ENCODE assay signal across 19 cellular contexts in genomic region chr11:127587511-127587910, GRCh38.
DNase-seq lines count a peak whose midpoint lies in the region; ATAC-seq and TF ChIP-seq lines count a peak whose summit lies in the region.
"Had no signal": no experiment of that assay in that cellular context is flagged by ENCODE, and none has a peak within 500 bp of the region (broad histone marks: within the 10 kb centered on the region; RNA-seq: fewer than 3 reads in every experiment).

No MANE protein-coding gene starts in this region.

- no peak overlapping the region for H2AFZ ChIP-seq in neural cell (ENCODE audit: low read depth, low read length)

- ATAC-seq in SK-N-SH treated with all-trans-retinoic acid at 6 μM for 48 hours (no peak), GM19463 (IDR thresholded peaks at IDR 0.05; ENCODE audit: unreplicated experiment) (no peak), GM21515 (IDR thresholded peaks at IDR 0.05; ENCODE audit: unreplicated experiment) (no peak)

- H4K20me1 ChIP-seq in neural cell (ENCODE audit: insufficient read depth): no peaks in the 10 kb centered on the region
- H4K20me1 ChIP-seq: BLaER1 had no signal

- no peak for TF ChIP-seq RAD21 in neural cell (conservative IDR thresholded peaks at IDR 0.05)

- H3K9ac ChIP-seq in neural cell (ENCODE audit: low read length): no peak overlapping the region
- H3K9ac ChIP-seq: BLaER1 had no signal

- no peaks in the 10 kb centered on the region for H3K27me3 ChIP-seq in neural cell (ENCODE audit: insufficient read depth, low read depth, low read length)
- H3K27me3 ChIP-seq: BE2C, BLaER1 had no signal

- no peaks in the 10 kb centered on the region for H3K36me3 ChIP-seq in neural cell (ENCODE audit: insufficient read depth, low read length)
- H3K36me3 ChIP-seq: BE2C, BLaER1 had no signal

- TF ChIP-seq CTCF in neural cell (IDR thresholded peaks at IDR 0.05; ENCODE audit: poor library complexity, severe bottlenecking): no peak

- POLR2A ChIA-PET in HEK293T (lab: Yijun Ruan, JAX): no interaction called here

- peak; percentile 14 for DNase-seq in COLO668 (lab: John Stamatoyannopoulos, UW; ENCODE audit: unreplicated experiment)
- DNase-seq in HEK293T (ENCODE audit: extremely low spot score): no peak
- DNase-seq in LoVo (ENCODE audit: low spot score): no peak
- DNase-seq: 8988T; ACHN; BE2C; C1 segment of cervical spinal cord; Caco-2; Calu3; CD4-positive, alpha-beta memory T cell; CD4-positive, CD25-positive, alpha-beta regulatory T cell; CD8-positive, alpha-beta memory T cell; DMS79 treated with DMSO at 0.1 percent for 48 hours; GF-D8 had no signal

- peak overlapping the region; percentile 6 for H3K4me3 ChIP-seq in neural cell (ENCODE audit: low read length)
- H3K4me3 ChIP-seq: BLaER1 had no signal

- no peaks in the 10 kb centered on the region for H3F3A ChIP-seq in neural cell (ENCODE audit: insufficient read depth, low read length, poor library complexity, severe bottlenecking)

- CTCF ChIA-PET in HEK293T (lab: Yijun Ruan, JAX): interaction anchor here (0.8 kb wide), 1 partner anchor 395 kb away, joined by 5 read pairs; no protein-coding TSS in a partner anchor

- TF ChIP-seq EP300 in neural cell (conservative IDR thresholded peaks at IDR 0.05; ENCODE audit: poor library complexity, severe bottlenecking): peak; percentile 98

- no peak overlapping the region for H3K4me2 ChIP-seq in neural cell (ENCODE audit: low read length)
- H3K4me2 ChIP-seq: BLaER1 had no signal

- no peaks in the 10 kb centered on the region for H3K79me2 ChIP-seq in neural cell (replicated peaks; ENCODE audit: insufficient read depth, low read length)

- no peaks in the 10 kb centered on the region for H3K9me3 ChIP-seq in neural cell (ENCODE audit: low read length)
- H3K9me3 ChIP-seq: BE2C, BLaER1, Caco-2 had no signal

- H3K27ac ChIP-seq in neural cell (ENCODE audit: low read length): peak overlapping the region; percentile 54
- H3K27ac ChIP-seq: BLaER1 had no signal

- no peaks in the 10 kb centered on the region for H3K9me2 ChIP-seq in neural cell (ENCODE audit: insufficient read depth, low read length)

TF ChIP-seq in HEK293T, 16 proteins besides CTCF, POLR2A, EP300 and RAD21:
- TF ChIP-seq, protein P1, sequence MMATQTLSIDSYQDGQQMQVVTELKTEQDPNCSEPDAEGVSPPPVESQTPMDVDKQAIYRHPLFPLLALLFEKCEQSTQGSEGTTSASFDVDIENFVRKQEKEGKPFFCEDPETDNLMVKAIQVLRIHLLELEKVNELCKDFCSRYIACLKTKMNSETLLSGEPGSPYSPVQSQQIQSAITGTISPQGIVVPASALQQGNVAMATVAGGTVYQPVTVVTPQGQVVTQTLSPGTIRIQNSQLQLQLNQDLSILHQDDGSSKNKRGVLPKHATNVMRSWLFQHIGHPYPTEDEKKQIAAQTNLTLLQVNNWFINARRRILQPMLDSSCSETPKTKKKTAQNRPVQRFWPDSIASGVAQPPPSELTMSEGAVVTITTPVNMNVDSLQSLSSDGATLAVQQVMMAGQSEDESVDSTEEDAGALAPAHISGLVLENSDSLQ (IDR thresholded peaks at IDR 0.05): peak; percentile 15; the same call in 1 of the 2 replicates
- no peak for TF ChIP-seq ELF4 (IDR thresholded peaks at IDR 0.05)
TF ChIP-seq in HEK293T: peak in this region for 1.

TF ChIP-seq in SK-N-SH treated with all-trans-retinoic acid at 6 μM for 48 hours, 23 proteins besides CTCF, POLR2A, EP300 and RAD21:
- TF ChIP-seq ZNF8 (CRISPR knock-in tag; IDR thresholded peaks at IDR 0.05): no peak
- TF ChIP-seq TCF4 (CRISPR knock-in tag; IDR thresholded peaks at IDR 0.05; ENCODE audit: borderline replicate concordance): no peak
- TF ChIP-seq, protein P2, sequence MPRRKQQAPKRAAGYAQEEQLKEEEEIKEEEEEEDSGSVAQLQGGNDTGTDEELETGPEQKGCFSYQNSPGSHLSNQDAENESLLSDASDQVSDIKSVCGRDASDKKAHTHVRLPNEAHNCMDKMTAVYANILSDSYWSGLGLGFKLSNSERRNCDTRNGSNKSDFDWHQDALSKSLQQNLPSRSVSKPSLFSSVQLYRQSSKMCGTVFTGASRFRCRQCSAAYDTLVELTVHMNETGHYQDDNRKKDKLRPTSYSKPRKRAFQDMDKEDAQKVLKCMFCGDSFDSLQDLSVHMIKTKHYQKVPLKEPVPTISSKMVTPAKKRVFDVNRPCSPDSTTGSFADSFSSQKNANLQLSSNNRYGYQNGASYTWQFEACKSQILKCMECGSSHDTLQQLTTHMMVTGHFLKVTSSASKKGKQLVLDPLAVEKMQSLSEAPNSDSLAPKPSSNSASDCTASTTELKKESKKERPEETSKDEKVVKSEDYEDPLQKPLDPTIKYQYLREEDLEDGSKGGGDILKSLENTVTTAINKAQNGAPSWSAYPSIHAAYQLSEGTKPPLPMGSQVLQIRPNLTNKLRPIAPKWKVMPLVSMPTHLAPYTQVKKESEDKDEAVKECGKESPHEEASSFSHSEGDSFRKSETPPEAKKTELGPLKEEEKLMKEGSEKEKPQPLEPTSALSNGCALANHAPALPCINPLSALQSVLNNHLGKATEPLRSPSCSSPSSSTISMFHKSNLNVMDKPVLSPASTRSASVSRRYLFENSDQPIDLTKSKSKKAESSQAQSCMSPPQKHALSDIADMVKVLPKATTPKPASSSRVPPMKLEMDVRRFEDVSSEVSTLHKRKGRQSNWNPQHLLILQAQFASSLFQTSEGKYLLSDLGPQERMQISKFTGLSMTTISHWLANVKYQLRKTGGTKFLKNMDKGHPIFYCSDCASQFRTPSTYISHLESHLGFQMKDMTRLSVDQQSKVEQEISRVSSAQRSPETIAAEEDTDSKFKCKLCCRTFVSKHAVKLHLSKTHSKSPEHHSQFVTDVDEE (CRISPR knock-in tag; IDR thresholded peaks at IDR 0.05): peak; percentile 27; the same call in 1 of the 2 replicates
- TF ChIP-seq GLIS3 (CRISPR knock-in tag; IDR thresholded peaks at IDR 0.05): no peak

TF ChIP-seq in neural cell, 6 proteins besides CTCF, POLR2A, EP300 and RAD21:
- peak; percentile 66 for TF ChIP-seq POLR2AphosphoS5 (IDR thresholded peaks at IDR 0.05)
- no peak for TF ChIP-seq MXI1 (conservative IDR thresholded peaks at IDR 0.05; ENCODE audit: poor library complexity, severe bottlenecking)
TF ChIP-seq in neural cell: peak in this region for 1.
